ENCODE assay signal across 1 cellular context in the genomic region with DNA sequence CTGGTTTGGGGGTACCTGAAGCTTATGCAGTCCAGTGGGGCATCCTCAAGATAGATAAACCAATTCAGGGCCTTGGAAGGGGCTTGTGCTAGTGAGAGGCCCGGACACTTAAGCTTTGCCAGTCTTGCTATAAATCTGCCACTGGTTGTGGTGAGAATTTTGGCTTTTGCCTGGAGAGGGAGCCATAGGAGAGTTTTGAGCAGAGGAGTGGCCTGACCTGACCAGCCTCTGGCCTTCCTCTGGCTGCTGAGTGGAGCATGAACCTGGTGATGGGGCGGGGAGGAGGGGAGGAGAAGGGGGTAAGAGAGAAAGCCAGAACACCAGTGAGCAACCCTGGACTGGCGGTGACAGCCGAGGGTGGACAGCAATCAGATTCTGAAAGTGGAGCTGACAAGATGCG.
TF ChIP-seq lines count a peak whose summit lies in the region.

No MANE protein-coding gene starts in this region.

TF ChIP-seq in HepG2, 621 proteins besides CTCF, POLR2A, EP300 and RAD21:
- TF ChIP-seq SP2 (CRISPR knock-in tag; IDR thresholded peaks at IDR 0.05) = 0 out of 2 replicates have a peak, but pooled peaks have one; percentile 42
- peak; percentile 16; the same call in 1 of the 2 replicates for TF ChIP-seq ZFX (CRISPR knock-in tag; IDR thresholded peaks at IDR 0.05; ENCODE audit: low read depth)
- TF ChIP-seq ZNF891 (CRISPR knock-in tag; IDR thresholded peaks at IDR 0.05) = 0 out of 2 replicates have a peak, but pooled peaks have one; percentile 58
- TF ChIP-seq RBM22 (optimal IDR thresholded peaks at IDR 0.05; ENCODE audit: low read length) = peak; percentile 52
- peak; percentile 63 for TF ChIP-seq STAG1 (CRISPR knock-in tag; IDR thresholded peaks at IDR 0.05)
- TF ChIP-seq ELF4 (CRISPR knock-in tag; IDR thresholded peaks at IDR 0.05; ENCODE audit: borderline replicate concordance) = no peak
- TF ChIP-seq SMC3 (IDR thresholded peaks at IDR 0.05; ENCODE audit: low read length) = peak; percentile 68; the same call in 1 of the 2 replicates
- TF ChIP-seq HDAC6 (IDR thresholded peaks at IDR 0.05; ENCODE audit: low read depth, low read length) = no peak
- peak; percentile 58; the same call in 1 of the 2 replicates for TF ChIP-seq SRY (CRISPR knock-in tag; IDR thresholded peaks at IDR 0.05)
- TF ChIP-seq ZNF674 (CRISPR knock-in tag; IDR thresholded peaks at IDR 0.05; ENCODE audit: low read depth) = no peak
- TF ChIP-seq, protein P1, sequence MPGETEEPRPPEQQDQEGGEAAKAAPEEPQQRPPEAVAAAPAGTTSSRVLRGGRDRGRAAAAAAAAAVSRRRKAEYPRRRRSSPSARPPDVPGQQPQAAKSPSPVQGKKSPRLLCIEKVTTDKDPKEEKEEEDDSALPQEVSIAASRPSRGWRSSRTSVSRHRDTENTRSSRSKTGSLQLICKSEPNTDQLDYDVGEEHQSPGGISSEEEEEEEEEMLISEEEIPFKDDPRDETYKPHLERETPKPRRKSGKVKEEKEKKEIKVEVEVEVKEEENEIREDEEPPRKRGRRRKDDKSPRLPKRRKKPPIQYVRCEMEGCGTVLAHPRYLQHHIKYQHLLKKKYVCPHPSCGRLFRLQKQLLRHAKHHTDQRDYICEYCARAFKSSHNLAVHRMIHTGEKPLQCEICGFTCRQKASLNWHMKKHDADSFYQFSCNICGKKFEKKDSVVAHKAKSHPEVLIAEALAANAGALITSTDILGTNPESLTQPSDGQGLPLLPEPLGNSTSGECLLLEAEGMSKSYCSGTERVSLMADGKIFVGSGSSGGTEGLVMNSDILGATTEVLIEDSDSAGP (CRISPR knock-in tag; IDR thresholded peaks at IDR 0.05; ENCODE audit: borderline replicate concordance) = peak; percentile 21; the same call in 1 of the 2 replicates
- TF ChIP-seq SRSF1 (optimal IDR thresholded peaks at IDR 0.05; ENCODE audit: low read depth, low read length) = no peak
- no peak for TF ChIP-seq ZNF577 (CRISPR knock-in tag; IDR thresholded peaks at IDR 0.05; ENCODE audit: borderline replicate concordance, low read depth)
- TF ChIP-seq SP4 (CRISPR knock-in tag; IDR thresholded peaks at IDR 0.05) = 0 out of 2 replicates have a peak, but pooled peaks have one; percentile 48
- no peak for TF ChIP-seq KLF6 (CRISPR knock-in tag; IDR thresholded peaks at IDR 0.05)
- TF ChIP-seq, protein P2, sequence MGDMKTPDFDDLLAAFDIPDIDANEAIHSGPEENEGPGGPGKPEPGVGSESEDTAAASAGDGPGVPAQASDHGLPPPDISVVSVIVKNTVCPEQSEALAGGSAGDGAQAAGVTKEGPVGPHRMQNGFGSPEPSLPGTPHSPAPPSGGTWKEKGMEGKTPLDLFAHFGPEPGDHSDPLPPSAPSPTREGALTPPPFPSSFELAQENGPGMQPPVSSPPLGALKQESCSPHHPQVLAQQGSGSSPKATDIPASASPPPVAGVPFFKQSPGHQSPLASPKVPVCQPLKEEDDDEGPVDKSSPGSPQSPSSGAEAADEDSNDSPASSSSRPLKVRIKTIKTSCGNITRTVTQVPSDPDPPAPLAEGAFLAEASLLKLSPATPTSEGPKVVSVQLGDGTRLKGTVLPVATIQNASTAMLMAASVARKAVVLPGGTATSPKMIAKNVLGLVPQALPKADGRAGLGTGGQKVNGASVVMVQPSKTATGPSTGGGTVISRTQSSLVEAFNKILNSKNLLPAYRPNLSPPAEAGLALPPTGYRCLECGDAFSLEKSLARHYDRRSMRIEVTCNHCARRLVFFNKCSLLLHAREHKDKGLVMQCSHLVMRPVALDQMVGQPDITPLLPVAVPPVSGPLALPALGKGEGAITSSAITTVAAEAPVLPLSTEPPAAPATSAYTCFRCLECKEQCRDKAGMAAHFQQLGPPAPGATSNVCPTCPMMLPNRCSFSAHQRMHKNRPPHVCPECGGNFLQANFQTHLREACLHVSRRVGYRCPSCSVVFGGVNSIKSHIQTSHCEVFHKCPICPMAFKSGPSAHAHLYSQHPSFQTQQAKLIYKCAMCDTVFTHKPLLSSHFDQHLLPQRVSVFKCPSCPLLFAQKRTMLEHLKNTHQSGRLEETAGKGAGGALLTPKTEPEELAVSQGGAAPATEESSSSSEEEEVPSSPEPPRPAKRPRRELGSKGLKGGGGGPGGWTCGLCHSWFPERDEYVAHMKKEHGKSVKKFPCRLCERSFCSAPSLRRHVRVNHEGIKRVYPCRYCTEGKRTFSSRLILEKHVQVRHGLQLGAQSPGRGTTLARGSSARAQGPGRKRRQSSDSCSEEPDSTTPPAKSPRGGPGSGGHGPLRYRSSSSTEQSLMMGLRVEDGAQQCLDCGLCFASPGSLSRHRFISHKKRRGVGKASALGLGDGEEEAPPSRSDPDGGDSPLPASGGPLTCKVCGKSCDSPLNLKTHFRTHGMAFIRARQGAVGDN (CRISPR knock-in tag; IDR thresholded peaks at IDR 0.05) = peak; percentile 20; the same call in 1 of the 2 replicates
